In the genomic region with DNA sequence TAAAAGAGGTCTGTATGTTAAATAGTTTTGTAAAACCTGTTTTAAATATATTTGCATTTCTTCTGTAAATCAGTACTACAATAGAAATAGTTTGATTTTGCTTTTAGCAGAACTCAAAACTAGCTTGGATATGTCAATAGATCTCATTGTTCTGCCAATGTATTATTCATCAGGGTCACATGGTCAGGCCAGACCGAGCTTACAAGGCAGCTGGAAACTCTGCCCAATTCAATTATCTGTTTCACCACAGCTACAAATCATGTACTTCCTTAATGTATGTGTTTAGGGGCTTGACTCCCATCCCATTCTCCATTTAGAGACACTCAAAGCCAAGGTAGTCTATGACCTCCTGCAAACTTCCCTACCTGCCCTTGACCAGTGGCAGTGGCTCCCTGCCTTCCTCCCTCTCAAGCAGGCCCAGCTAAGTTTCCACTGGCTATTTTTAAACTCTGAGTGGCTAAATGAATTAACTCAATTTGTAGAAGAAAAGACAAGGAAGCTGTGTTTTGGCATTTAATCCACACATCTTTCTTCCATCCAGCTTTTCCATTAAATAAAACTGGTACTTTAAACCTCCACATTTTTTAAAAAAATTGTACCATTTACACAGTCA, we compare ENCODE assay signal across 10 cellular contexts. TPM values are rescaled to one million over a fixed set of nuclear protein-coding genes. Genes with fewer than 3 reads are reported as not detected.
DNase-seq lines count a peak whose midpoint lies in the region; TF ChIP-seq lines count a peak whose summit lies in the region.
"Had no signal": no experiment of that assay in that cellular context is flagged by ENCODE, and none has a peak within 500 bp of the region (broad histone marks: within the 10 kb centered on the region; RNA-seq: fewer than 3 reads in every experiment).

No MANE protein-coding gene starts in this region.

- DNase-seq in RPMI7951 (ENCODE audit: low read depth), result peak; percentile 14
- peak; percentile 25 for DNase-seq in epidermal melanocyte (ENCODE audit: insufficient read length, low spot score)
- peak; percentile 89 for DNase-seq in medulla oblongata (ENCODE audit: extremely low spot score)
- no peak for DNase-seq in uterus
- no peak for DNase-seq in GF-D8 (lab: John Stamatoyannopoulos, UW)
- DNase-seq in HT-29 (ENCODE audit: low spot score), result no peak
- DNase-seq in activated T-helper 1 cell treated with anti-CD3 and anti-CD28 coated beads, Interleukin-12 subunit alpha, Interleukin-12 subunit beta, Interleukin-2, Interleukin-4 antibody, amounts not matched to agents 30 ng/mL and 10 ng/mL and 1 ng/mL, durations not matched to agents 14 hours and 24 hours and 36 hours (ENCODE audit: low spot score), result no peak
- DNase-seq: activated B cell treated with CpG ODN at 0.5 μM for 24 hours, NCI-H226 had no signal

- H3K4me3 ChIP-seq in uterus, result no peak overlapping the region

- no peak for TF ChIP-seq CTCF in uterus (IDR thresholded peaks at IDR 0.05)

- no peaks in the 10 kb centered on the region for H3K9me3 Mint-ChIP-seq in activated T-helper 1 cell treated with anti-CD3 and anti-CD28 coated beads, Interleukin-12 subunit alpha, Interleukin-12 subunit beta, Interleukin-2, Interleukin-4 antibody, amounts not matched to agents 30 ng/mL and 10 ng/mL and 1 ng/mL, durations not matched to agents 14 hours and 24 hours and 36 hours
- H3K9me3 Mint-ChIP-seq: activated B cell treated with CpG ODN at 0.5 μM for 24 hours had no signal

- H3K4me3 Mint-ChIP-seq in activated T-helper 1 cell treated with anti-CD3 and anti-CD28 coated beads, Interleukin-12 subunit alpha, Interleukin-12 subunit beta, Interleukin-2, Interleukin-4 antibody, amounts not matched to agents 30 ng/mL and 10 ng/mL and 1 ng/mL, durations not matched to agents 14 hours and 24 hours and 36 hours, result no peak overlapping the region
- H3K4me3 Mint-ChIP-seq: activated B cell treated with CpG ODN at 0.5 μM for 24 hours had no signal

- no peaks in the 10 kb centered on the region for H3K4me1 Mint-ChIP-seq in activated T-helper 1 cell treated with anti-CD3 and anti-CD28 coated beads, Interleukin-12 subunit alpha, Interleukin-12 subunit beta, Interleukin-2, Interleukin-4 antibody, amounts not matched to agents 30 ng/mL and 10 ng/mL and 1 ng/mL, durations not matched to agents 14 hours and 24 hours and 36 hours (ENCODE audit: low read depth)
- H3K4me1 Mint-ChIP-seq: activated B cell treated with CpG ODN at 0.5 μM for 24 hours had no signal

- H3K27ac Mint-ChIP-seq in activated T-helper 1 cell treated with anti-CD3 and anti-CD28 coated beads, Interleukin-12 subunit alpha, Interleukin-12 subunit beta, Interleukin-2, Interleukin-4 antibody, amounts not matched to agents 30 ng/mL and 10 ng/mL and 1 ng/mL, durations not matched to agents 14 hours and 24 hours and 36 hours, result no peak overlapping the region
- H3K27ac Mint-ChIP-seq: activated B cell treated with CpG ODN at 0.5 μM for 24 hours had no signal

- no peaks in the 10 kb centered on the region for H3K36me3 Mint-ChIP-seq in activated T-helper 1 cell treated with anti-CD3 and anti-CD28 coated beads, Interleukin-12 subunit alpha, Interleukin-12 subunit beta, Interleukin-2, Interleukin-4 antibody, amounts not matched to agents 30 ng/mL and 10 ng/mL and 1 ng/mL, durations not matched to agents 14 hours and 24 hours and 36 hours (ENCODE audit: low read depth)

- H3K27me3 Mint-ChIP-seq in activated T-helper 1 cell treated with anti-CD3 and anti-CD28 coated beads, Interleukin-12 subunit alpha, Interleukin-12 subunit beta, Interleukin-2, Interleukin-4 antibody, amounts not matched to agents 30 ng/mL and 10 ng/mL and 1 ng/mL, durations not matched to agents 14 hours and 24 hours and 36 hours (ENCODE audit: insufficient read depth), result peaks cover 15% of the 10 kb centered on the region

- TF ChIP-seq POLR2A in uterus (IDR thresholded peaks at IDR 0.05), result no peak

- no peaks in the 10 kb centered on the region for H3K27me3 ChIP-seq in uterus

- peak overlapping the region; percentile 36 to 40 for H3K27ac ChIP-seq in uterus
- H3K27ac ChIP-seq: HL-60 had no signal

- no peaks in the 10 kb centered on the region for H3K36me3 ChIP-seq in uterus

- intact Hi-C loops in uterus (cut with DNase I; ENCODE audit: low total_unique reads), result no loop called here
- intact Hi-C loops in activated T-helper 1 cell treated with anti-CD3 and anti-CD28 coated beads, Interleukin-12 subunit alpha, Interleukin-12 subunit beta, Interleukin-2, Interleukin-4 antibody, amounts not matched to agents 30 ng/mL and 10 ng/mL and 1 ng/mL, durations not matched to agents 14 hours and 24 hours and 36 hours (cut with micrococcal nuclease), result no loop called here

- H3K9me3 ChIP-seq in uterus, result no peaks in the 10 kb centered on the region

- peaks cover 0 to 6% of the 10 kb centered on the region in 2 donors for H3K4me1 ChIP-seq in uterus

RNA-seq across cellular contexts. Expression of gene SELENOP, which starts 46.4 kb away (rescaled TPM):
- 0.48 and 0.49 TPM in 2 replicates for total RNA-seq in RPMI7951 (2014; rRNA removed; shearing (Covaris generic))
- total RNA-seq in uterus, result 100 to 1,000 TPM; 248 to 758 (median 461) TPM
- total RNA-seq in HT-29 (2014; rRNA removed; shearing (Covaris generic)), result 0.16 and 0.18 TPM in 2 replicates
- not detected in 2 replicates for total RNA-seq in activated T-helper 1 cell treated with anti-CD3 and anti-CD28 coated beads, Interleukin-12 subunit alpha, Interleukin-12 subunit beta, Interleukin-2, Interleukin-4 antibody, amounts not matched to agents 30 ng/mL and 10 ng/mL and 1 ng/mL, durations not matched to agents 14 hours and 24 hours and 36 hours
- total RNA-seq: activated B cell treated with CpG ODN at 0.5 μM for 24 hours had no signal

Comparison
In these comparisons a context has a peak if more than half of its experiments do, and no peak if none do; other contexts are left out.
1. DNase-seq: peak in RPMI7951 (single experiment), epidermal melanocyte (single experiment) and medulla oblongata (single experiment); none in uterus (0 of 2), GF-D8 (single experiment), HT-29 (single experiment) and activated T-helper 1 cell treated with anti-CD3 and anti-CD28 coated beads, Interleukin-12 subunit alpha, Interleukin-12 subunit beta, Interleukin-2, Interleukin-4 antibody, amounts not matched to agents 30 ng/mL and 10 ng/mL and 1 ng/mL, durations not matched to agents 14 hours and 24 hours and 36 hours (single experiment).
2. RNA of gene SELENOP, which starts 46.4 kb away (total RNA-seq): 248 to 758 TPM in uterus; 0.48 to 0.49 TPM in RPMI7951, 0.16 to 0.18 TPM in HT-29 and not detected in activated T-helper 1 cell treated with anti-CD3 and anti-CD28 coated beads, Interleukin-12 subunit alpha, Interleukin-12 subunit beta, Interleukin-2, Interleukin-4 antibody, amounts not matched to agents 30 ng/mL and 10 ng/mL and 1 ng/mL, durations not matched to agents 14 hours and 24 hours and 36 hours; every median in the first group is over 100 times any median in the second.